In genomic region chr5:69538735-69539134, GRCh38 we compare ENCODE assay signal across 3 cellular contexts. TPM values are rescaled to one million over a fixed set of nuclear protein-coding genes. Genes with fewer than 3 reads are reported as not detected.
DNase-seq lines count a peak whose midpoint lies in the region; ATAC-seq, FAIRE-seq and TF ChIP-seq lines count a peak whose summit lies in the region.
"Not testable (repeated sequence)": the region's sequence is repeated elsewhere in the genome, so short reads cannot be mapped to it uniquely, and the experiment has no call there.

No MANE protein-coding gene starts in this region.

- not testable (repeated sequence) for H3K4me1 ChIP-seq in HepG2 (ENCODE audit: insufficient read depth, low read length); right lobe of liver

- not testable (repeated sequence) for H3K36me3 ChIP-seq in HepG2 (replicated peaks in 1 of 2; ENCODE audit: control insufficient read depth in 1 of 2, insufficient read depth in 2 of 2, low read length in 2 of 2); right lobe of liver

- POLR2A ChIA-PET in HepG2 (lab: Yijun Ruan, JAX): not testable (repeated sequence)

- not testable (repeated sequence) for DNase-seq in left lobe of liver (ENCODE audit: low spot score); HepG2 (ENCODE audit: low spot score); right lobe of liver

- not testable (repeated sequence) for H3K27me3 ChIP-seq in HepG2 (ENCODE audit: control insufficient read depth in 1 of 2, insufficient read depth in 2 of 2, low read length in 2 of 2); right lobe of liver

- TF ChIP-seq CTCF in HepG2 (CRISPR knock-in tag; IDR thresholded peaks at IDR 0.05); right lobe of liver (IDR thresholded peaks at IDR 0.05): not testable (repeated sequence)

- not testable (repeated sequence) for TF ChIP-seq RAD21 in HepG2 (CRISPR knock-in tag; IDR thresholded peaks at IDR 0.05)

- not testable (repeated sequence) for H4K20me1 ChIP-seq in HepG2 (ENCODE audit: insufficient read depth, low read length)

- H3K27ac ChIP-seq in HepG2 (ENCODE audit: extremely low read length, insufficient read depth, low read length); right lobe of liver: not testable (repeated sequence)

- ATAC-seq in left lobe of liver (peak; percentile 73), HepG2 (peak; percentile 91), right lobe of liver (peak; percentile 69 to 81 (median 74))

- intact Hi-C loops in HepG2 (cut with micrococcal nuclease; ENCODE audit: unreplicated experiment); right lobe of liver (cut with DNase I): not testable (repeated sequence)

- not testable (repeated sequence) for BruUV-seq in HepG2 (replicated peaks; lab: Mats Ljungman, UMichigan)

- CTCF ChIA-PET in HepG2 (lab: Yijun Ruan, JAX; ENCODE audit: low intra/inter-chr PET ratio, low total read pairs): not testable (repeated sequence)

- not testable (repeated sequence) for H3K9ac ChIP-seq in HepG2 (ENCODE audit: insufficient read depth, low read depth, low read length)

- FAIRE-seq in HepG2 (lab: Jason Lieb, UNC): peak; percentile 80

- not testable (repeated sequence) for H3K4me2 ChIP-seq in HepG2 (ENCODE audit: low read depth, low read length)

- not testable (repeated sequence) for TF ChIP-seq POLR2A in HepG2 (IDR thresholded peaks at IDR 0.05; ENCODE audit: insufficient read depth in 1 of 2, low read depth in 2 of 2, low read length in 2 of 2); right lobe of liver (IDR thresholded peaks at IDR 0.05)

- in situ Hi-C loops in HepG2 (cut with HindIII; ENCODE audit: extremely low pct_ligation_motif_present, low pct_unique_long_range_greater_than_20kb): not testable (repeated sequence)

- H3K9me3 ChIP-seq in HepG2 (ENCODE audit: low read length); right lobe of liver: not testable (repeated sequence)

- 29% methylated on average over 2 of the region's 2 CpGs for WGBS in HepG2 (ENCODE audit: low lambda C conversion rate)
- WGBS in right lobe of liver (ENCODE audit: insufficient coverage, low coverage, low lambda C conversion rate, missing lambda C conversion rate): 35% methylated on average over 2 of the region's 2 CpGs

- not testable (repeated sequence) for H2AFZ ChIP-seq in HepG2 (ENCODE audit: low read length)

- TF ChIP-seq EP300 in HepG2 (IDR thresholded peaks at IDR 0.05; ENCODE audit: low read depth in 2 of 2, low read length in 2 of 2); HepG2 (CRISPR knock-in tag; IDR thresholded peaks at IDR 0.05; ENCODE audit: borderline replicate concordance): not testable (repeated sequence)

- H3K4me3 ChIP-seq in HepG2 (replicated peaks in 1 of 3; ENCODE audit: insufficient read depth in 1 of 3, low read depth in 2 of 3, low read length in 3 of 3); right lobe of liver: not testable (repeated sequence)

- H3K79me2 ChIP-seq in HepG2 (ENCODE audit: insufficient read depth, low read length): not testable (repeated sequence)

TF ChIP-seq in HepG2, 621 proteins besides CTCF, POLR2A, EP300 and RAD21:
- TF ChIP-seq CEBPG (CRISPR knock-in tag; IDR thresholded peaks at IDR 0.05) (peak; percentile 62), NR2F6 (CRISPR knock-in tag; IDR thresholded peaks at IDR 0.05) (peak; percentile 34; the same call in 1 of the 2 replicates), GATAD2A (CRISPR knock-in tag; IDR thresholded peaks at IDR 0.05) (peak; percentile 31; the same call in 1 of the 2 replicates), HNF4A (CRISPR knock-in tag; IDR thresholded peaks at IDR 0.05) (peak; percentile 49; the same call in 1 of the 2 replicates), ARID5B (CRISPR knock-in tag; IDR thresholded peaks at IDR 0.05) (peak; percentile 20; the same call in 1 of the 2 replicates), RARA (CRISPR knock-in tag; IDR thresholded peaks at IDR 0.05) (peak; percentile 52; the same call in 1 of the 2 replicates)
- not testable (repeated sequence) for TF ChIP-seq NR2F6 (IDR thresholded peaks at IDR 0.05)

RNA-seq across cellular contexts. Expression of gene GTF2H2C, which starts 21.3 kb away (rescaled TPM):
- total RNA-seq in left lobe of liver (10.8 TPM), HepG2 (2016; rRNA removed; fragmentation: Illumina TruSeq; extraction: Trizol) (62.9 and 72.3 TPM in 2 replicates), right lobe of liver (10 to 100 TPM; 11.8 to 17.2 (median 13.4) TPM)
- 24.7 and 25.5 TPM in 2 replicates for total RNA-seq in HepG2 (2016; cell fraction: cytosol; rRNA removed; fragmentation: Illumina TruSeq; extraction: Trizol; ENCODE audit: low read depth)
- total RNA-seq in HepG2 (2016; cell fraction: insoluble cytoplasmic fraction; rRNA removed; fragmentation: Illumina TruSeq; extraction: Trizol): 65.2 and 65.9 TPM in 2 replicates
- 38.8 and 43.4 TPM in 2 replicates for total RNA-seq in HepG2 (2016; cell fraction: membrane; rRNA removed; fragmentation: Illumina TruSeq; extraction: Trizol)
- 44.6 and 54.6 TPM in 2 replicates for total RNA-seq in HepG2 (2016; cell fraction: nucleus; rRNA removed; fragmentation: Illumina TruSeq; extraction: Trizol)
- 24.7 and 29.7 TPM in 2 replicates for polyA plus RNA-seq in HepG2 (2011; rRNA removed)
- polyA plus RNA-seq in HepG2 (2011; cell fraction: cytosol; rRNA removed): 10.0 and 12.7 TPM in 2 replicates
- polyA plus RNA-seq in HepG2 (2011; cell fraction: nucleus; rRNA removed): 21.2 and 25.6 TPM in 2 replicates
- polyA plus RNA-seq in HepG2 (2012): 21.4 and 34.4 TPM in 2 replicates
- polyA plus RNA-seq in HepG2 (2016; cell fraction: cytosol; fragmentation: Illumina TruSeq; extraction: Trizol; ENCODE audit: low read depth): 8.4 and 10.8 TPM in 2 replicates
- polyA plus RNA-seq in HepG2 (2016; cell fraction: insoluble cytoplasmic fraction; fragmentation: Illumina TruSeq; extraction: Trizol; ENCODE audit: low read depth): 69.3 and 73.5 TPM in 2 replicates
- 18.3 and 18.6 TPM in 2 replicates for polyA plus RNA-seq in HepG2 (2016; cell fraction: membrane; fragmentation: Illumina TruSeq; extraction: Trizol; ENCODE audit: low read depth)
- 67.8 and 72.1 TPM in 2 replicates for polyA plus RNA-seq in HepG2 (2016; cell fraction: nucleus; fragmentation: Illumina TruSeq; extraction: Trizol; ENCODE audit: insufficient read depth, low read depth)
- polyA minus RNA-seq in HepG2 (2011; rRNA and poly(A)+ RNA removed; ENCODE audit: low replicate concordance): 13.1 and 18.6 TPM in 2 replicates
- 10.3 and 12.3 TPM in 2 replicates for polyA minus RNA-seq in HepG2 (2011; cell fraction: cytosol; rRNA and poly(A)+ RNA removed)
- 57.2 and 74.0 TPM in 2 replicates for polyA minus RNA-seq in HepG2 (2011; cell fraction: nucleus; rRNA and poly(A)+ RNA removed)

RNA-seq across cellular contexts. Expression of gene OCLN, which starts 46.1 kb away (rescaled TPM):
- 27.3 TPM for total RNA-seq in left lobe of liver
- total RNA-seq in HepG2 (2016; rRNA removed; fragmentation: Illumina TruSeq; extraction: Trizol): 28.4 and 34.8 TPM in 2 replicates
- total RNA-seq in HepG2 (2016; cell fraction: cytosol; rRNA removed; fragmentation: Illumina TruSeq; extraction: Trizol; ENCODE audit: low read depth): 5.7 and 5.8 TPM in 2 replicates
- total RNA-seq in HepG2 (2016; cell fraction: insoluble cytoplasmic fraction; rRNA removed; fragmentation: Illumina TruSeq; extraction: Trizol): 28.2 and 35.4 TPM in 2 replicates
- 10.6 and 11.6 TPM in 2 replicates for total RNA-seq in HepG2 (2016; cell fraction: membrane; rRNA removed; fragmentation: Illumina TruSeq; extraction: Trizol)
- 43.9 and 47.4 TPM in 2 replicates for total RNA-seq in HepG2 (2016; cell fraction: nucleus; rRNA removed; fragmentation: Illumina TruSeq; extraction: Trizol)
- polyA plus RNA-seq in HepG2 (2011; rRNA removed): 24.1 and 26.2 TPM in 2 replicates
- 15.0 and 25.5 TPM in 2 replicates for polyA plus RNA-seq in HepG2 (2011; cell fraction: cytosol; rRNA removed)
- 10.5 and 13.3 TPM in 2 replicates for polyA plus RNA-seq in HepG2 (2011; cell fraction: nucleus; rRNA removed)
- polyA plus RNA-seq in HepG2 (2012): 22.7 and 27.5 TPM in 2 replicates
- 1.5 and 1.9 TPM in 2 replicates for polyA plus RNA-seq in HepG2 (2016; cell fraction: cytosol; fragmentation: Illumina TruSeq; extraction: Trizol; ENCODE audit: low read depth)
- polyA plus RNA-seq in HepG2 (2016; cell fraction: insoluble cytoplasmic fraction; fragmentation: Illumina TruSeq; extraction: Trizol; ENCODE audit: low read depth): 14.0 and 16.6 TPM in 2 replicates
- polyA plus RNA-seq in HepG2 (2016; cell fraction: membrane; fragmentation: Illumina TruSeq; extraction: Trizol; ENCODE audit: low read depth): 2.9 TPM in 2 replicates
- 32.0 and 39.4 TPM in 2 replicates for polyA plus RNA-seq in HepG2 (2016; cell fraction: nucleus; fragmentation: Illumina TruSeq; extraction: Trizol; ENCODE audit: insufficient read depth, low read depth)
- 1.1 and 68.4 TPM in 2 replicates for polyA minus RNA-seq in HepG2 (2011; rRNA and poly(A)+ RNA removed; ENCODE audit: low replicate concordance)
- 54.6 and 70.8 TPM in 2 replicates for polyA minus RNA-seq in HepG2 (2011; cell fraction: cytosol; rRNA and poly(A)+ RNA removed)
- 58.3 and 68.8 TPM in 2 replicates for polyA minus RNA-seq in HepG2 (2011; cell fraction: nucleus; rRNA and poly(A)+ RNA removed)
- total RNA-seq in right lobe of liver: 10 to 100 TPM; 28.5 to 73.9 (median 50.8) TPM
